ENCODE assay signal across 15 cellular contexts in genomic region chr12:124610021-124610606, GRCh38.
"Had no signal": no experiment of that assay in that cellular context is flagged by ENCODE, and none has a peak within 500 bp of the region (broad histone marks: within the 10 kb centered on the region; RNA-seq: fewer than 3 reads in every experiment).

No MANE protein-coding gene starts in this region.

- H3K79me2 ChIP-seq: parathyroid adenoma had no signal

- DNase-seq: activated CD4-positive, alpha-beta T cell treated with anti-CD3 and anti-CD28 coated beads for 4 hours; activated CD8-positive, alpha-beta memory T cell treated with anti-CD3 and anti-CD28 coated beads for 24 hours; activated naive CD4-positive, alpha-beta T cell treated with anti-CD3 and anti-CD28 coated beads, Interleukin-2, amount 10 ng/mL, durations not matched to agents 7 days and 5 days; caudate nucleus; effector CD4-positive, alpha-beta T cell; heart right ventricle; islet precursor cell; retina; stimulated activated CD4-positive, alpha-beta T cell treated with anti-CD3 and anti-CD28 coated beads, Interleukin-15, amount 100 ng/mL, for 24 hours; stimulated activated CD4-positive, alpha-beta T cell treated with anti-CD3 and anti-CD28 coated beads, Interleukin-4, amount 100 ng/mL, for 4 hours; T-helper 2 cell; transverse colon had no signal

- H2AFZ ChIP-seq: parathyroid adenoma had no signal

- H3K27me3 ChIP-seq: transverse colon had no signal

- H3K4me3 Mint-ChIP-seq: activated naive CD4-positive, alpha-beta T cell treated with anti-CD3 and anti-CD28 coated beads, Interleukin-2, amount 10 ng/mL, durations not matched to agents 7 days and 5 days; neural crest cell had no signal

- H3K4me3 ChIP-seq: coronary artery, heart right ventricle, transverse colon had no signal

- H3K27ac ChIP-seq: coronary artery, parathyroid adenoma had no signal

- H3K9ac ChIP-seq: parathyroid adenoma had no signal

- H3K9me3 Mint-ChIP-seq: activated naive CD4-positive, alpha-beta T cell treated with anti-CD3 and anti-CD28 coated beads, Interleukin-2, amount 10 ng/mL, durations not matched to agents 7 days and 5 days; neural crest cell had no signal

- H3K27ac Mint-ChIP-seq: activated naive CD4-positive, alpha-beta T cell treated with anti-CD3 and anti-CD28 coated beads, Interleukin-2, amount 10 ng/mL, durations not matched to agents 7 days and 5 days had no signal

- H3K36me3 Mint-ChIP-seq: activated naive CD4-positive, alpha-beta T cell treated with anti-CD3 and anti-CD28 coated beads, Interleukin-2, amount 10 ng/mL, durations not matched to agents 7 days and 5 days had no signal

- H3K9me3 ChIP-seq: transverse colon had no signal

- H3K36me3 ChIP-seq: heart right ventricle, transverse colon had no signal
